In the genomic region with DNA sequence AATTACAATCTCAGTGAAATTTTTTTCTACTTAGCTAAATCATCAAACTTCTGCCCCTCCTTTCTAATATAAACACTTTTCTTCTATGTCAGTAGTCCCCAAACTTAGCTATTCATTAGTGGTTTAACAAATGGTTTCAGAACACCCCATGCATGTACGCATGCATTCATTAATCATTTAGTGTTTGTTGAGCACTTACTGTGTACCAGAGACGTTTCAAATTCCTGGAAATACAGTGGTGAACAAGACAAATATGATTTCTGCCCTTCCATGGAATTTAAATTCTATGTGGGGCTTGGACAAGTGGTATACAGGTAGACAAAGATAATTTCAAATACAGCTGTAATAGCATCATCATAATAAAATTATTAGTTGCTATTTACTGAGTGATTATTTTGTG, we compare ENCODE assay signal across 8 cellular contexts. TPM values are rescaled to one million over a fixed set of nuclear protein-coding genes. Genes with fewer than 3 reads are reported as not detected.
DNase-seq lines count a peak whose midpoint lies in the region; ATAC-seq, FAIRE-seq and TF ChIP-seq lines count a peak whose summit lies in the region.

No MANE protein-coding gene starts in this region.

- ATAC-seq in GM12878 = no peak

- H3K27me3 ChIP-seq in ACC112 (ENCODE audit: insufficient read depth, low read length) (no peaks in the 10 kb centered on the region), HUES64 (ENCODE audit: insufficient read depth, low read length) (no peaks in the 10 kb centered on the region), GM12878 (replicated peaks in 1 of 2; ENCODE audit: control insufficient read depth in 2 of 2, insufficient read depth in 2 of 2, low read length in 1 of 2) (no peaks in the 10 kb centered on the region), mucosa of stomach (ENCODE audit: control insufficient read depth, insufficient read depth, low read length) (no peaks in the 10 kb centered on the region), HAP-1 (ENCODE audit: low read depth) (no peaks in the 10 kb centered on the region)

- no TSS peak for BruUV-seq in GM12878 (replicated peaks; lab: Mats Ljungman, UMichigan)

- H3K9ac ChIP-seq in HUES64 (ENCODE audit: low read depth, low read length) (no peak overlapping the region), GM12878 (ENCODE audit: control insufficient read depth, insufficient read depth, low read length) (no peak overlapping the region), mucosa of stomach (ENCODE audit: low read length) (peak overlapping the region; percentile 88)

- H3K4me3 ChIP-seq in ACC112 (ENCODE audit: low read depth, low read length) = peak overlapping the region; percentile 80
- H3K4me3 ChIP-seq in HUES64 (ENCODE audit: low read length) = peak overlapping the region; percentile 86; the same call in 1 of the 2 replicates
- peak overlapping the region; percentile 89; the same call in 1 of the 2 replicates for H3K4me3 ChIP-seq in GM12878
- H3K4me3 ChIP-seq in mucosa of stomach (ENCODE audit: low read length) = peak overlapping the region; percentile 88
- H3K4me3 ChIP-seq in HAP-1 = no peak overlapping the region; the same call in 1 of the 2 replicates

- DNase-seq in GM12878 (ENCODE audit: low read depth, low spot score) (no peak), NCI-H2029 (lab: John Stamatoyannopoulos, UW) (no peak), HAP-1 (ENCODE audit: low spot score in 2 of 2) (no peak), NCI-H1694 treated with DMSO at 0.1 percent for 48 hours (lab: John Stamatoyannopoulos, UW) (no peak)
- DNase-seq in activated effector memory CD4-positive, alpha-beta T cell treated with anti-CD3 and anti-CD28 coated beads, Interleukin-2, amount 50 U/mL, for 16 hours = no peak

- H3K27ac ChIP-seq in ACC112 (ENCODE audit: low read depth, low read length) (no peak overlapping the region), HUES64 (ENCODE audit: low read depth, low read length) (no peak overlapping the region), GM12878 (ENCODE audit: control insufficient read depth, insufficient read depth) (no peak overlapping the region)

- no peaks in the 10 kb centered on the region for H3K9me3 ChIP-seq in HUES64 (ENCODE audit: insufficient read depth, low read depth, low read length)
- no peaks in the 10 kb centered on the region for H3K9me3 ChIP-seq in GM12878 (replicated peaks; ENCODE audit: control insufficient read depth, insufficient read depth, low read length)
- no peaks in the 10 kb centered on the region for H3K9me3 ChIP-seq in mucosa of stomach (ENCODE audit: control insufficient read depth, low read length)
- H3K9me3 ChIP-seq in HAP-1 = no peaks in the 10 kb centered on the region

- H3K4me1 ChIP-seq in ACC112 (ENCODE audit: control insufficient read depth, insufficient read depth, low read length, unreplicated experiment) (peaks cover 14% of the 10 kb centered on the region), HUES64 (ENCODE audit: insufficient read depth, low read length) (peaks cover 13% of the 10 kb centered on the region), GM12878 (ENCODE audit: control insufficient read depth, insufficient read depth, low read length) (no peaks in the 10 kb centered on the region), mucosa of stomach (ENCODE audit: control insufficient read depth, insufficient read depth, low read length) (peaks cover 8% of the 10 kb centered on the region), HAP-1 (peaks cover 41% of the 10 kb centered on the region)

- FAIRE-seq in GM12878 (lab: Jason Lieb, UNC) = no peak

- TF ChIP-seq EP300 in GM12878 (IDR thresholded peaks at IDR 0.05; ENCODE audit: borderline replicate concordance in 1 of 2, control insufficient read depth in 1 of 2, low read depth in 2 of 2, low read length in 2 of 2) = no peak

- no peak for TF ChIP-seq POLR2A in GM12878 (IDR thresholded peaks at IDR 0.05; ENCODE audit: low read depth, low read length)

- intact Hi-C loops in GM12878 (cut with micrococcal nuclease; ENCODE audit: unreplicated experiment) = no loop called here

- POLR2A ChIA-PET in GM12878 (lab: Charles Lee) = interaction anchor here (1.1 kb wide), 1 partner anchor 16 kb away, joined by 4 read pairs; no protein-coding TSS in a partner anchor

- H2AFZ ChIP-seq in ACC112 (ENCODE audit: low read length, unreplicated experiment) (no peak overlapping the region), GM12878 (ENCODE audit: control insufficient read depth, low read depth, low read length) (no peak overlapping the region)

- no peaks in the 10 kb centered on the region for H3K36me3 ChIP-seq in ACC112 (ENCODE audit: insufficient read depth, low read length)
- H3K36me3 ChIP-seq in HUES64 (ENCODE audit: insufficient read depth, low read length) = no peaks in the 10 kb centered on the region
- H3K36me3 ChIP-seq in GM12878 (ENCODE audit: control insufficient read depth in 2 of 2, insufficient read depth in 2 of 2, low read length in 1 of 2) = no peaks in the 10 kb centered on the region
- H3K36me3 ChIP-seq in mucosa of stomach (ENCODE audit: control insufficient read depth, insufficient read depth, low read length) = no peaks in the 10 kb centered on the region
- H3K36me3 ChIP-seq in HAP-1 (replicated peaks) = 0 out of 2 replicates have a peak, but pooled peaks cover 3% of the 10 kb centered on the region

- H3K79me2 ChIP-seq in ACC112 (ENCODE audit: control insufficient read depth, insufficient read depth, low read length, unreplicated experiment) (peaks cover 18% of the 10 kb centered on the region), GM12878 (ENCODE audit: control insufficient read depth, insufficient read depth, low read length) (peaks cover 17% of the 10 kb centered on the region)

- H4K20me1 ChIP-seq in GM12878 (ENCODE audit: control insufficient read depth, insufficient read depth) = no peaks in the 10 kb centered on the region; the same call in 1 of the 2 replicates

- 84% methylated on average over 2 of the region's 2 CpGs for WGBS in HUES64
- 25% methylated on average over 2 of the region's 2 CpGs for WGBS in GM12878 (ENCODE audit: insufficient coverage, insufficient replicate concordance, low lambda C conversion rate, missing lambda C conversion rate)

- RAD21 ChIA-PET in GM12878 (lab: Charles Lee; ENCODE audit: unreplicated experiment) = no interaction called here

- in situ Hi-C loops in GM12878 (cut with MboI) = no loop called here
- in situ Hi-C loops in HAP-1 (cut with MboI; ENCODE audit: low sequenced_read_pairs) = no loop called here

- SMC1A ChIA-PET in GM12878 (lab: Charles Lee; ENCODE audit: uncharacterized antibody, unreplicated experiment) = interaction anchor here (0.8 to 2.1 kb wide), 4 partner anchors 9 to 33 kb away, joined by 3 to 12 read pairs (median 5); no protein-coding TSS in a partner anchor

- CTCF ChIA-PET in GM12878 (lab: Yijun Ruan, JAX) = interaction anchor here (0.9 to 1.1 kb wide), 2 partner anchors 8 to 37 kb away, joined by 3 read pairs; no protein-coding TSS in a partner anchor

- TF ChIP-seq RAD21 in GM12878 (IDR thresholded peaks at IDR 0.05; ENCODE audit: insufficient read depth, low read depth, low read length) = no peak

- H3K4me2 ChIP-seq in GM12878 (ENCODE audit: control insufficient read depth, insufficient read depth) = peak overlapping the region; percentile 85

- TF ChIP-seq CTCF in GM12878 (IDR thresholded peaks at IDR 0.05 in 2 of 3, conservative IDR thresholded peaks at IDR 0.05 in 1 of 3; ENCODE audit: control insufficient read depth in 2 of 3, extremely low read depth in 1 of 3, insufficient read depth in 1 of 3, low read depth in 3 of 3, low read length in 3 of 3) = no peak

TF ChIP-seq in GM12878, 131 proteins besides CTCF, POLR2A, EP300 and RAD21 (continues in another document):
- no peak for TF ChIP-seq CBFB (IDR thresholded peaks at IDR 0.05; ENCODE audit: low read depth)
- TF ChIP-seq SUPT20H (IDR thresholded peaks at IDR 0.05; ENCODE audit: borderline replicate concordance, control insufficient read depth, low read depth, low read length) = no peak
- no peak for TF ChIP-seq TARDBP (IDR thresholded peaks at IDR 0.05; ENCODE audit: borderline replicate concordance)
- TF ChIP-seq TCF7 (IDR thresholded peaks at IDR 0.05; ENCODE audit: borderline replicate concordance) = no peak

RNA-seq across cellular contexts. Expression of a gene that starts 1.5 kb away (rescaled TPM):
- 9.1 TPM for polyA plus RNA-seq in HUES64 (2013, experiment 1 of 2)
- 5.6 TPM for polyA plus RNA-seq in HUES64 (2013, experiment 2 of 2)
- total RNA-seq in GM12878 (2013; cell fraction: nucleolus; rRNA removed) = 47.2 and 47.4 TPM in 2 replicates
- 12.1 and 13.6 TPM in 2 replicates for total RNA-seq in GM12878 (2014; rRNA removed)
- 9.3 and 9.4 TPM in 2 replicates for total RNA-seq in GM12878 (2014; rRNA removed; fragmentation: Illumina TruSeq; extraction: Trizol)
- total RNA-seq in GM12878 (2021) = 14.0 and 14.4 TPM in 2 replicates
- polyA plus RNA-seq in GM12878 (2011; ENCODE audit: low read depth) = 5.0 TPM
- polyA plus RNA-seq in GM12878 (2011; rRNA removed) = 6.5 and 8.6 TPM in 2 replicates
- 8.8 and 9.1 TPM in 2 replicates for polyA plus RNA-seq in GM12878 (2011; cell fraction: cytosol; rRNA removed)
- polyA plus RNA-seq in GM12878 (2011; cell fraction: nucleus; rRNA removed) = 55.6 and 60.8 TPM in 2 replicates
- 6.3 and 6.9 TPM in 2 replicates for polyA plus RNA-seq in GM12878 (2012)
- 10.9 and 12.3 TPM in 2 replicates for polyA plus RNA-seq in GM12878 (2014; fragmentation: Illumina TruSeq; extraction: Trizol)
- 1 to 10 TPM; 1.9 to 2.3 TPM for polyA plus RNA-seq in GM12878 (2014; fragmentation: Nextera tagmentation; extraction: Ambion mirVana)
- polyA plus RNA-seq in GM12878 (2014; rRNA removed) = 12.1 and 12.2 TPM in 2 replicates
- 1 to 10 TPM; 6.9 to 7.4 TPM for polyA plus RNA-seq in GM12878 (2016; fragmentation: Nextera tagmentation; extraction: Ambion mirVana)
- polyA minus RNA-seq in GM12878 (2011; rRNA and poly(A)+ RNA removed) = 16.8 and 17.4 TPM in 2 replicates
- 3.7 and 6.9 TPM in 2 replicates for polyA minus RNA-seq in GM12878 (2011; cell fraction: cytosol; rRNA and poly(A)+ RNA removed)
- 14.6 and 18.2 TPM in 2 replicates for polyA minus RNA-seq in GM12878 (2011; cell fraction: nucleus; rRNA and poly(A)+ RNA removed)
